ENCODE assay signal across 9 cellular contexts in the genomic region with DNA sequence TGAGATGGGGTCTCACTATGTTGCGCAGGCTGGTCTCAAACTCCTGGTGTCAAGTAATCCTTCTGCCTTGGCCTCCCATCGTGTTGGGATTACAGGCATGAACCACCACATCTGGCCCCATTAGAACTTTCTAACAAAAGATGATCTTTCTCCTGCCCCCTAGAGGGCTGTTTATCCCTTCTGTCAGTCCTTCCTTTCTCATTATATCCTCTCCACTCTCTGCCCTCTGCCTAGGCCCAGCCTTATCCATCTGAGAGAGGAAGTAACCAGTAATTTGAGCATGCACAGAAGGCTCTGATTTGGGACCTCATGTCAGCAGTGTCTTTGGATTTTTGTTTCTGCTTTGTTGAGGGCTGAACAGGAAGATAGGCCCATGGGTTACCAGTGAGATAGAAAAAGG. TPM values are rescaled to one million over a fixed set of nuclear protein-coding genes. Genes with fewer than 3 reads are reported as not detected.
A peak's percentile ranks its signal among the peaks of the same experiment; 100 is the strongest.
DNase-seq lines count a peak whose midpoint lies in the region; ATAC-seq and TF ChIP-seq lines count a peak whose summit lies in the region.
"Had no signal": no experiment of that assay in that cellular context is flagged by ENCODE, and none has a peak within 500 bp of the region (broad histone marks: within the 10 kb centered on the region; RNA-seq: fewer than 3 reads in every experiment).

No MANE protein-coding gene starts in this region.

- H3K4me2 ChIP-seq in GM23248 (ENCODE audit: unreplicated experiment) (no peak overlapping the region), PC-3 (ENCODE audit: low read length) (no peak overlapping the region)

- intact Hi-C loops in PC-3 (cut with micrococcal nuclease): no loop called here
- intact Hi-C loops in Right ventricle myocardium inferior (cut with DNase I): no loop called here

- H3K9me2 ChIP-seq in GM23248 (ENCODE audit: insufficient read depth): no peaks in the 10 kb centered on the region
- H3K9me2 ChIP-seq in PC-3 (replicated peaks; ENCODE audit: low read length): no peaks in the 10 kb centered on the region

- H3K4me1 ChIP-seq in GM23248 (ENCODE audit: insufficient read depth): no peaks in the 10 kb centered on the region; the same call in 1 of the 2 replicates
- H3K4me1 ChIP-seq in PC-3 (ENCODE audit: insufficient read depth, low read length): peaks cover 4% of the 10 kb centered on the region; the same call in 1 of the 2 replicates

- no peak overlapping the region for H3K27ac ChIP-seq in GM23248
- no peak overlapping the region for H3K27ac ChIP-seq in PC-3 (ENCODE audit: low read length)
- H3K27ac ChIP-seq: neutrophil had no signal

- POLR2A ChIA-PET in PC-3 (lab: Charles Lee; ENCODE audit: unreplicated experiment): no interaction called here

- 67 to 68% methylated on average over 2 of the region's 2 CpGs for WGBS in GM23248 (ENCODE audit: low coverage in 1 of 2, low lambda C conversion rate in 2 of 2, missing lambda C conversion rate in 2 of 2), 2 experiments

- peak; percentile 64 for TF ChIP-seq CTCF in PC-3 (conservative IDR thresholded peaks at IDR 0.05; ENCODE audit: low read depth, low read length)

- H4K20me1 ChIP-seq in GM23248 (ENCODE audit: insufficient read depth) (no peaks in the 10 kb centered on the region), PC-3 (ENCODE audit: low read length) (no peaks in the 10 kb centered on the region)

- DNase-seq in AML-193 (lab: John Stamatoyannopoulos, UW) (peak; percentile 91 to 93), GM23248 (peak; percentile 48), PC-3 (peak; percentile 61), germinal center (ENCODE audit: low spot score) (peak; percentile 32), amniotic stem cell (lab: John Stamatoyannopoulos, UW) (no peak), NCI-H128 (lab: John Stamatoyannopoulos, UW; ENCODE audit: unreplicated experiment) (no peak), Right ventricle myocardium inferior (ENCODE audit: missing footprints) (no peak)
- no peak for DNase-seq in stimulated activated CD4-positive, alpha-beta T cell treated with anti-CD3 and anti-CD28 coated beads, Interleukin-4, amount 100 ng/mL, for 4 hours

- H3K9ac ChIP-seq in GM23248: no peak overlapping the region
- no peak overlapping the region for H3K9ac ChIP-seq in PC-3 (ENCODE audit: low read length)

- H2AFZ ChIP-seq in GM23248 (peak overlapping the region; percentile 61), PC-3 (ENCODE audit: low read length) (no peak overlapping the region)

- H3K4me3 ChIP-seq in GM23248: no peak overlapping the region
- H3K4me3 ChIP-seq in PC-3 (ENCODE audit: low read length): no peak overlapping the region

- H3K36me3 ChIP-seq in GM23248 (ENCODE audit: low read depth) (no peaks in the 10 kb centered on the region), PC-3 (ENCODE audit: low read depth, low read length) (no peaks in the 10 kb centered on the region)
- H3K36me3 ChIP-seq: neutrophil had no signal

- H3K79me2 ChIP-seq in GM23248 (ENCODE audit: insufficient read depth) (peaks cover 5% of the 10 kb centered on the region), PC-3 (ENCODE audit: low read length) (peaks cover 3% of the 10 kb centered on the region; the same call in 1 of the 2 replicates)

- H3K9me3 ChIP-seq in GM23248 (ENCODE audit: low read depth) (no peaks in the 10 kb centered on the region), PC-3 (ENCODE audit: low read length) (no peaks in the 10 kb centered on the region)
- H3K9me3 ChIP-seq: neutrophil had no signal

- CTCF ChIA-PET in PC-3 (lab: Charles Lee): no interaction called here

- H3F3A ChIP-seq in GM23248 (ENCODE audit: insufficient read depth) (peaks cover 1% of the 10 kb centered on the region), PC-3 (ENCODE audit: low read length, unreplicated experiment) (no peaks in the 10 kb centered on the region)

- no peaks in the 10 kb centered on the region for H3K27me3 ChIP-seq in GM23248 (replicated peaks; ENCODE audit: insufficient read depth)
- H3K27me3 ChIP-seq in PC-3 (ENCODE audit: low read length): no peaks in the 10 kb centered on the region
- H3K27me3 ChIP-seq: neutrophil had no signal

- no TSS peak for BruUV-seq in PC-3 (replicated peaks; lab: Mats Ljungman, UMichigan)

- in situ Hi-C loops in GM23248 (cut with MboI): no loop called here

- no peak for ATAC-seq in PC-3
- ATAC-seq in Right ventricle myocardium inferior: no peak

RNA-seq across cellular contexts. Expression of gene DHX40, which starts 4.4 kb away (rescaled TPM):
- total RNA-seq in GM23248 (2014; rRNA removed; shearing (Covaris generic)): 68.5 and 76.1 TPM in 2 replicates
- 17.9 and 18.9 TPM in 2 replicates for polyA plus RNA-seq in GM23248 (2016; fragmentation: Nextera tagmentation; extraction: Ambion mirVana)
- total RNA-seq in PC-3 (2014; rRNA removed) (36.6 and 38.9 TPM in 2 replicates), Right ventricle myocardium inferior (18.0 TPM)

RNA-seq across cellular contexts. Expression of gene CLTC, which starts 58.7 kb away (rescaled TPM):
- 343 and 439 TPM in 2 replicates for total RNA-seq in GM23248 (2014; rRNA removed; shearing (Covaris generic))
- 162 and 169 TPM in 2 replicates for polyA plus RNA-seq in GM23248 (2016; fragmentation: Nextera tagmentation; extraction: Ambion mirVana)
- total RNA-seq in PC-3 (2014; rRNA removed): 241 and 269 TPM in 2 replicates
- total RNA-seq in Right ventricle myocardium inferior: 136 TPM

Comparison
In these comparisons a context has a peak if more than half of its experiments do, and no peak if none do; other contexts are left out.
1. DNase-seq: peak in AML-193 (2 of 2), GM23248 (single experiment), PC-3 (single experiment) and germinal center (single experiment); none in amniotic stem cell (single experiment), NCI-H128 (single experiment), Right ventricle myocardium inferior (single experiment) and stimulated activated CD4-positive, alpha-beta T cell treated with anti-CD3 and anti-CD28 coated beads, Interleukin-4, amount 100 ng/mL, for 4 hours (0 of 2).